ENCODE assay signal across 26 cellular contexts in the genomic region with DNA sequence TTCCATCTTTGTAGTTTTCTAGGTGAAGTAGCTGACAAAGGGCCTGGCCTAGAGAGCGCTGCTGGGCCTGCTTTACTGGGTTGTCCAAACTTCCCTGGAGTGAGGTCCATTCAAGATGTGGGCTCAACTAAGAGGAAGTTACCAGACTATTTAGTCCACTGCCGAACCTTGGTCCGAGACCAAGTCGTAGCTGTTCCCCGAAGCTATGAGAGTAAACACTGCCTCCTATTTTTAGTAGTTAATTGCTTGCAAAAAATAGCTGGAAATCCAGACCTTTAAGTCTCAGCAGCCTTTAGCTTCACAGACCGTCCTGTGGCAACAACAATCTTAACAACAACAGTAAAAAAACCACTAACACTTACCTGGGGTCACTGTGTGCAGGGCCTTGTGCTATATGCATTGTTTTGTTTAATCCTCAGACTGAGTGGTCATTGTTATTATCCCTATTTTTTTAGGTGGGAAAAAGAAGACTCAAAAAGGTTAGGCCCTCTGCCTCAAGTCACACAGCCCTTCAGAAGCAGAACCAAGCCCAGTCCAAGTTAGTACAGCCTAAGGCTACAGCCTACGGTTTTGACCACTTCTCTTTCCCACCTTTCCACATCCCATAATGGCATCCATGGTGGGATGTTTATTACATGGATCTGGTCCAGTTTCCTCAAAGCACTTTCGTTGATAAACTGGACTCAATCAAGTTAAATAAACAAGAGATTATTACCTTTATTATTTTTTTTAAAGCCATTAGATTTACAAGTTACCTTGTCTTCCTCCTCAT. TPM values are rescaled to one million over a fixed set of nuclear protein-coding genes. Genes with fewer than 3 reads are reported as not detected.
A peak's percentile ranks its signal among the peaks of the same experiment; 100 is the strongest.
DNase-seq lines count a peak whose midpoint lies in the region; ATAC-seq and TF ChIP-seq lines count a peak whose summit lies in the region.
"Had no signal": no experiment of that assay in that cellular context is flagged by ENCODE, and none has a peak within 500 bp of the region (broad histone marks: within the 10 kb centered on the region; RNA-seq: fewer than 3 reads in every experiment).

No MANE protein-coding gene starts in this region.

- H3K4me2 ChIP-seq in BLaER1 (peak overlapping the region; percentile 59), OCI-LY7 (ENCODE audit: low read length) (no peak overlapping the region), mesenchymal stem cell (ENCODE audit: low read length, poor library complexity, severe bottlenecking) (no peak overlapping the region)

- no peaks in the 10 kb centered on the region for H3K4me1 Mint-ChIP-seq in stimulated activated naive CD8-positive, alpha-beta T cell treated with anti-CD3 and anti-CD28 coated beads, Interleukin-15, amount 100 ng/mL, for 72 hours
- H3K4me1 Mint-ChIP-seq: memory B cell; stimulated activated memory B cell treated with anti-CD40 and anti-IgM and Interleukin-4, amounts not matched to agents 10 μg/mL and 1 μg/mL and 100 μg/mL, for 72 hours had no signal

- TF ChIP-seq CTCF in OCI-LY7 (conservative IDR thresholded peaks at IDR 0.05; ENCODE audit: low read length), result no peak

- no peak overlapping the region for H3K4ac ChIP-seq in mesenchymal stem cell (ENCODE audit: low read depth in 1 of 2, low read length in 2 of 2)

- no peak overlapping the region for H3K23ac ChIP-seq in mesenchymal stem cell (ENCODE audit: low read length in 2 of 2)

- H2AK5ac ChIP-seq in mesenchymal stem cell (ENCODE audit: low read length, severe bottlenecking), result no peak overlapping the region

- no peaks in the 10 kb centered on the region for H3K9me2 ChIP-seq in OCI-LY7 (ENCODE audit: insufficient read depth, low read length)

- intact Hi-C loops in OCI-LY7 (cut with micrococcal nuclease; ENCODE audit: unreplicated experiment), result no loop called here
- intact Hi-C loops in right cardiac atrium (cut with DNase I), result no loop called here

- no TSS peak for BruUV-seq in OCI-LY7 (replicated peaks; lab: Mats Ljungman, UMichigan)

- H3K4me1 ChIP-seq in BLaER1, result peaks cover 30% of the 10 kb centered on the region
- H3K4me1 ChIP-seq in OCI-LY7 (ENCODE audit: insufficient read depth, low read length, poor library complexity, severe bottlenecking), result no peaks in the 10 kb centered on the region
- H3K4me1 ChIP-seq in right cardiac atrium (ENCODE audit: control insufficient read depth, insufficient read depth, low read length), result peaks cover 9% of the 10 kb centered on the region
- peaks cover 18% of the 10 kb centered on the region for H3K4me1 ChIP-seq in stomach smooth muscle (ENCODE audit: control insufficient read depth, insufficient read depth, low read length)
- no peaks in the 10 kb centered on the region for H3K4me1 ChIP-seq in mesenchymal stem cell (ENCODE audit: control insufficient read depth, insufficient read depth, low read depth, low read length)
- H3K4me1 ChIP-seq: colonic mucosa, HAP-1, spleen, tibial nerve had no signal

- H4K91ac ChIP-seq in mesenchymal stem cell (ENCODE audit: low read length), result no peak overlapping the region

- no peaks in the 10 kb centered on the region for H3K36me3 ChIP-seq in BLaER1
- no peaks in the 10 kb centered on the region for H3K36me3 ChIP-seq in OCI-LY7 (ENCODE audit: insufficient read depth, low read length)
- no peaks in the 10 kb centered on the region for H3K36me3 ChIP-seq in stomach smooth muscle (ENCODE audit: control insufficient read depth in 2 of 2, insufficient read depth in 2 of 2, low read length in 2 of 2)
- no peaks in the 10 kb centered on the region for H3K36me3 ChIP-seq in mesenchymal stem cell (ENCODE audit: control insufficient read depth in 1 of 2, insufficient read depth in 2 of 2, low read depth in 1 of 2, low read length in 2 of 2)
- H3K36me3 ChIP-seq: colonic mucosa, HAP-1, spleen, tibial nerve, WERI-Rb-1 had no signal

- no peak overlapping the region for H3K14ac ChIP-seq in mesenchymal stem cell (ENCODE audit: low read length in 2 of 2)

- no peak overlapping the region for H3K4me3 Mint-ChIP-seq in stimulated activated naive CD8-positive, alpha-beta T cell treated with anti-CD3 and anti-CD28 coated beads, Interleukin-15, amount 100 ng/mL, for 72 hours
- H3K4me3 Mint-ChIP-seq: memory B cell; stimulated activated memory B cell treated with anti-CD40 and anti-IgM and Interleukin-4, amounts not matched to agents 10 μg/mL and 1 μg/mL and 100 μg/mL, for 72 hours; T-helper 2 cell treated with Interferon-gamma antibody and Interleukin-4, amounts not matched to agents 5 μg/mL and 100 μg/mL, for 36 hours had no signal

- H3K79me1 ChIP-seq in mesenchymal stem cell (replicated peaks; ENCODE audit: low read length, poor library complexity, severe bottlenecking), result no peaks in the 10 kb centered on the region

- H3K9me3 Mint-ChIP-seq in stimulated activated naive CD8-positive, alpha-beta T cell treated with anti-CD3 and anti-CD28 coated beads, Interleukin-15, amount 100 ng/mL, for 72 hours, result no peaks in the 10 kb centered on the region
- H3K9me3 Mint-ChIP-seq: memory B cell; stimulated activated memory B cell treated with anti-CD40 and anti-IgM and Interleukin-4, amounts not matched to agents 10 μg/mL and 1 μg/mL and 100 μg/mL, for 72 hours; T-helper 2 cell treated with Interferon-gamma antibody and Interleukin-4, amounts not matched to agents 5 μg/mL and 100 μg/mL, for 36 hours had no signal

- H2BK12ac ChIP-seq in mesenchymal stem cell (ENCODE audit: low read length in 2 of 2), result no peak overlapping the region

- H3K18ac ChIP-seq in mesenchymal stem cell (ENCODE audit: low read depth in 1 of 2, low read length in 2 of 2), result no peak overlapping the region

- CTCF ChIA-PET in OCI-LY7 (lab: Charles Lee; ENCODE audit: unreplicated experiment), result no interaction called here

- H3K27me3 ChIP-seq in BLaER1 (no peaks in the 10 kb centered on the region), right cardiac atrium (ENCODE audit: control insufficient read depth, insufficient read depth) (no peaks in the 10 kb centered on the region), stomach smooth muscle (ENCODE audit: control insufficient read depth in 1 of 2, insufficient read depth in 2 of 2, low read length in 2 of 2) (no peaks in the 10 kb centered on the region), mesenchymal stem cell (ENCODE audit: control insufficient read depth in 1 of 2, insufficient read depth in 1 of 2, low read length in 2 of 2) (no peaks in the 10 kb centered on the region)
- H3K27me3 ChIP-seq: colonic mucosa, spleen, tibial nerve had no signal

- H3K4me3 ChIP-seq in BLaER1, result no peak overlapping the region
- H3K4me3 ChIP-seq in OCI-LY7 (ENCODE audit: low read depth, low read length, poor library complexity, severe bottlenecking), result no peak overlapping the region
- H3K4me3 ChIP-seq in right cardiac atrium (ENCODE audit: low read length), result no peak overlapping the region
- peak overlapping the region in 1 of 2 donors; percentile 35 for H3K4me3 ChIP-seq in stomach smooth muscle (ENCODE audit: low read length in 2 of 2)
- no peak overlapping the region for H3K4me3 ChIP-seq in mesenchymal stem cell (ENCODE audit: insufficient read depth in 1 of 2, low read depth in 1 of 2, low read length in 2 of 2)
- H3K4me3 ChIP-seq: colonic mucosa, HAP-1, spleen, tibial nerve had no signal

- no peaks in the 10 kb centered on the region for H3K79me2 ChIP-seq in OCI-LY7 (ENCODE audit: insufficient read depth, low read depth, low read length)

- DNase-seq in OCI-LY7 (ENCODE audit: low spot score) (no peak), right cardiac atrium (no peak), NCI-H2196 (lab: John Stamatoyannopoulos, UW; ENCODE audit: unreplicated experiment) (no peak), mesenchymal stem cell (no peak)
- DNase-seq in stimulated activated naive CD8-positive, alpha-beta T cell treated with anti-CD3 and anti-CD28 coated beads, Interleukin-15, amount 100 ng/mL, for 72 hours, result no peak
- DNase-seq: activated CD4-positive, alpha-beta T cell treated with anti-CD3 and anti-CD28 coated beads, Interleukin-2, amount 50 U/mL, for 1 hour; activated naive CD4-positive, alpha-beta T cell treated with anti-CD3 and anti-CD28 coated beads, Interleukin-2, amount 50 U/mL, for 16 hours; amygdala; colonic mucosa; DMS79 treated with DMSO at 0.1 percent for 48 hours; effector memory CD4-positive, alpha-beta T cell; NCI-H1092; RPMI8226; spleen; stimulated activated CD4-positive, alpha-beta T cell treated with anti-CD3 and anti-CD28 coated beads, Interleukin-2, amount 100 ng/mL, for 48 hours; WERI-Rb-1 had no signal

- POLR2A ChIA-PET in OCI-LY7 (lab: Charles Lee), result no interaction called here

- H4K20me1 ChIP-seq in BLaER1, result no peaks in the 10 kb centered on the region
- no peaks in the 10 kb centered on the region for H4K20me1 ChIP-seq in OCI-LY7 (ENCODE audit: insufficient read depth, low read length)

- H4K8ac ChIP-seq in mesenchymal stem cell (ENCODE audit: low read length), result no peak overlapping the region

- H3K9ac ChIP-seq in BLaER1 (no peak overlapping the region; the same call in 1 of the 2 replicates), stomach smooth muscle (ENCODE audit: low read length in 2 of 2) (peak overlapping the region in 1 of 2 donors; percentile 29), mesenchymal stem cell (ENCODE audit: low read length) (no peak overlapping the region)

- peaks cover 8% of the 10 kb centered on the region for H3K9me3 ChIP-seq in BLaER1
- no peaks in the 10 kb centered on the region for H3K9me3 ChIP-seq in OCI-LY7 (ENCODE audit: low read length)
- no peaks in the 10 kb centered on the region for H3K9me3 ChIP-seq in right cardiac atrium (ENCODE audit: control insufficient read depth, low read length)
- no peaks in the 10 kb centered on the region for H3K9me3 ChIP-seq in stomach smooth muscle (ENCODE audit: control insufficient read depth in 2 of 2, low read length in 2 of 2)
- no peaks in the 10 kb centered on the region for H3K9me3 ChIP-seq in mesenchymal stem cell (ENCODE audit: control insufficient read depth, low read length)
- H3K9me3 ChIP-seq: colonic mucosa, HAP-1, spleen, tibial nerve had no signal

- 47% methylated on average over 8 of the region's 8 CpGs for WGBS in right cardiac atrium
- WGBS in mesenchymal stem cell, result 79% methylated on average over 7 of the region's 8 CpGs

- peak overlapping the region; percentile 37; the same call in 1 of the 2 replicates for H3K27ac ChIP-seq in BLaER1
- no peak overlapping the region for H3K27ac ChIP-seq in OCI-LY7 (ENCODE audit: low read depth, low read length, poor library complexity, severe bottlenecking)
- H3K27ac ChIP-seq in right cardiac atrium (ENCODE audit: low read length), result peak overlapping the region; percentile 45
- peak overlapping the region; percentile 55 for H3K27ac ChIP-seq in stomach smooth muscle (ENCODE audit: low read length)
- H3K27ac ChIP-seq in mesenchymal stem cell (ENCODE audit: low read length, poor library complexity, severe bottlenecking), result no peak overlapping the region
- H3K27ac ChIP-seq: colonic mucosa, spleen, tibial nerve, WERI-Rb-1 had no signal

- ATAC-seq in right cardiac atrium (peak in 1 of 2 donors; percentile 52), HG02981 (IDR thresholded peaks at IDR 0.05; ENCODE audit: unreplicated experiment) (no peak)
- no peak for ATAC-seq in stimulated activated naive CD8-positive, alpha-beta T cell treated with anti-CD3 and anti-CD28 coated beads, Interleukin-15, amount 100 ng/mL, for 72 hours
- ATAC-seq: esophagus mucosa; SK-N-SH treated with all-trans-retinoic acid at 6 μM for 48 hours; stimulated activated memory B cell treated with anti-CD40 and anti-IgM and Interleukin-4, amounts not matched to agents 10 μg/mL and 1 μg/mL and 100 μg/mL, for 72 hours had no signal

- H2BK5ac ChIP-seq in mesenchymal stem cell (ENCODE audit: low read depth, low read length, poor library complexity, severe bottlenecking), result no peak overlapping the region

- H3K27me3 Mint-ChIP-seq in stimulated activated naive CD8-positive, alpha-beta T cell treated with anti-CD3 and anti-CD28 coated beads, Interleukin-15, amount 100 ng/mL, for 72 hours, result peaks cover 14% of the 10 kb centered on the region

- H3K27ac Mint-ChIP-seq in stimulated activated naive CD8-positive, alpha-beta T cell treated with anti-CD3 and anti-CD28 coated beads, Interleukin-15, amount 100 ng/mL, for 72 hours, result no peak overlapping the region
- H3K27ac Mint-ChIP-seq: memory B cell; stimulated activated memory B cell treated with anti-CD40 and anti-IgM and Interleukin-4, amounts not matched to agents 10 μg/mL and 1 μg/mL and 100 μg/mL, for 72 hours; T-helper 2 cell treated with Interferon-gamma antibody and Interleukin-4, amounts not matched to agents 5 μg/mL and 100 μg/mL, for 36 hours had no signal

- H2BK15ac ChIP-seq in mesenchymal stem cell (ENCODE audit: low read depth, poor library complexity, severe bottlenecking), result no peak overlapping the region

- H2AFZ ChIP-seq in OCI-LY7 (ENCODE audit: low read length) (peak overlapping the region; percentile 17; the same call in 1 of the 2 replicates), mesenchymal stem cell (ENCODE audit: low read depth, low read length) (no peak overlapping the region)

- H2BK120ac ChIP-seq in mesenchymal stem cell (ENCODE audit: low read depth, low read length), result no peak overlapping the region

RNA-seq across cellular contexts. Expression of gene SOCS2, which starts 30.6 kb away (rescaled TPM):
- not detected in 2 replicates for total RNA-seq in OCI-LY7 (2014; rRNA removed; shearing (Covaris generic))
- total RNA-seq in OCI-LY7 (2022) (not detected in 2 replicates), right cardiac atrium (10 to 100 TPM; 11.3 to 19.1 (median 14.6) TPM)
- polyA plus RNA-seq in right cardiac atrium, result 16.9 TPM
- polyA plus RNA-seq in mesenchymal stem cell (2013, experiment 1 of 2), result 3.9 TPM
- 3.0 TPM for polyA plus RNA-seq in mesenchymal stem cell (2013, experiment 2 of 2)

Comparison
In these comparisons a context has a peak if more than half of its experiments do, and no peak if none do; other contexts are left out.
1. H3K27ac ChIP-seq: peak in BLaER1 (single experiment), right cardiac atrium (single experiment) and stomach smooth muscle (single experiment); none in OCI-LY7 (single experiment) and mesenchymal stem cell (single experiment).
2. RNA of gene SOCS2, which starts 30.6 kb away (total RNA-seq): 11.3 to 19.1 TPM in right cardiac atrium; not detected in OCI-LY7; every median in the first group is over 10 times any median in the second.